ENCODE assay signal across 14 cellular contexts in genomic region chr19:40585677-40586422, GRCh38. TPM values are rescaled to one million over a fixed set of nuclear protein-coding genes. Genes with fewer than 3 reads are reported as not detected.
A peak's percentile ranks its signal among the peaks of the same experiment; 100 is the strongest.
DNase-seq lines count a peak whose midpoint lies in the region; ATAC-seq and TF ChIP-seq lines count a peak whose summit lies in the region.
"Had no signal": no experiment of that assay in that cellular context is flagged by ENCODE, and none has a peak within 500 bp of the region (broad histone marks: within the 10 kb centered on the region; RNA-seq: fewer than 3 reads in every experiment).

No MANE protein-coding gene starts in this region.

- H3K27me3 Mint-ChIP-seq in activated T-helper 17 cell treated with anti-CD3 and anti-CD28 coated beads, Interleukin-2, amount 50 U/mL, for 72 hours = no peaks in the 10 kb centered on the region

- H3K18ac ChIP-seq in IMR-90 (ENCODE audit: low read depth, low read length) (no peak overlapping the region), mesenchymal stem cell (ENCODE audit: low read depth in 1 of 2, low read length in 2 of 2) (no peak overlapping the region)

- H2BK15ac ChIP-seq in IMR-90 (ENCODE audit: low read depth, low read length) = no peak overlapping the region
- no peak overlapping the region for H2BK15ac ChIP-seq in mesenchymal stem cell (ENCODE audit: low read depth, poor library complexity, severe bottlenecking)

- TF ChIP-seq CTCF in IMR-90 (conservative IDR thresholded peaks at IDR 0.05; ENCODE audit: low read depth, low read length) (no peak), coronary artery (IDR thresholded peaks at IDR 0.05) (no peak)

- H2AK5ac ChIP-seq in IMR-90 (ENCODE audit: low read depth, low read length) = no peak overlapping the region
- H2AK5ac ChIP-seq in mesenchymal stem cell (ENCODE audit: low read length, severe bottlenecking) = no peak overlapping the region

- H3K9me3 ChIP-seq in IMR-90 (ENCODE audit: control insufficient read depth, insufficient read depth, low read length) = no peaks in the 10 kb centered on the region
- H3K9me3 ChIP-seq in mesenchymal stem cell (ENCODE audit: control insufficient read depth, low read length) = no peaks in the 10 kb centered on the region
- H3K9me3 ChIP-seq: HAP-1, right lobe of liver had no signal

- in situ Hi-C loops in IMR-90 (cut with MboI; ENCODE audit: low sequenced_read_pairs) = no loop called here

- H2AFZ ChIP-seq in IMR-90 (replicated peaks; ENCODE audit: low read length, poor library complexity) (no peak overlapping the region), mesenchymal stem cell (ENCODE audit: low read depth, low read length) (no peak overlapping the region)

- POLR2A ChIA-PET in IMR-90 (lab: Charles Lee; ENCODE audit: unreplicated experiment) = no interaction called here

- no peak overlapping the region for H2BK12ac ChIP-seq in mesenchymal stem cell (ENCODE audit: low read length in 2 of 2)

- H2BK20ac ChIP-seq in IMR-90 (ENCODE audit: low read depth, low read length) = no peak overlapping the region

- H3K9ac ChIP-seq in IMR-90 (ENCODE audit: low read depth, low read length) = no peak overlapping the region
- H3K9ac ChIP-seq in mesenchymal stem cell (ENCODE audit: low read length) = no peak overlapping the region

- no peak overlapping the region for H4K91ac ChIP-seq in IMR-90 (ENCODE audit: insufficient read depth, low read depth, low read length)
- H4K91ac ChIP-seq in mesenchymal stem cell (ENCODE audit: low read length) = no peak overlapping the region

- DNase-seq in Daoy (ENCODE audit: low read depth) (peak; percentile 85), IMR-90 (peak; percentile 44), mesenchymal stem cell (no peak), coronary artery (ENCODE audit: low spot score) (no peak), Kasumi-1 (lab: John Stamatoyannopoulos, UW) (no peak)
- DNase-seq: activated CD8-positive, alpha-beta memory T cell treated with anti-CD3 and anti-CD28 coated beads for 24 hours; midbrain; NCI-H2081; right lobe of liver; SHP77 had no signal

- H3K14ac ChIP-seq in IMR-90 (replicated peaks; ENCODE audit: low read depth, low read length) = no peak overlapping the region
- H3K14ac ChIP-seq in mesenchymal stem cell (ENCODE audit: low read length in 2 of 2) = no peak overlapping the region

- peaks cover 9% of the 10 kb centered on the region for H3K4me1 Mint-ChIP-seq in activated T-helper 17 cell treated with anti-CD3 and anti-CD28 coated beads, Interleukin-2, amount 50 U/mL, for 72 hours

- H3K27me3 ChIP-seq in IMR-90 (ENCODE audit: control insufficient read depth, insufficient read depth, low read length) (no peaks in the 10 kb centered on the region), mesenchymal stem cell (ENCODE audit: control insufficient read depth in 1 of 2, insufficient read depth in 1 of 2, low read length in 2 of 2) (no peaks in the 10 kb centered on the region)
- H3K27me3 ChIP-seq: right lobe of liver had no signal

- H2BK120ac ChIP-seq in IMR-90 (ENCODE audit: low read depth, low read length) (no peak overlapping the region), mesenchymal stem cell (ENCODE audit: low read depth, low read length) (no peak overlapping the region)

- no peak overlapping the region for H3K56ac ChIP-seq in IMR-90 (ENCODE audit: extremely low read depth, insufficient read depth, low read length)

- peaks cover 78% of the 10 kb centered on the region for H3K36me3 Mint-ChIP-seq in activated T-helper 17 cell treated with anti-CD3 and anti-CD28 coated beads, Interleukin-2, amount 50 U/mL, for 72 hours (ENCODE audit: low read depth)

- no peak for TF ChIP-seq RAD21 in IMR-90 (IDR thresholded peaks at IDR 0.05; ENCODE audit: low read length)

- H2BK5ac ChIP-seq in IMR-90 (ENCODE audit: low read depth, low read length, poor library complexity, severe bottlenecking) = no peak overlapping the region
- no peak overlapping the region for H2BK5ac ChIP-seq in mesenchymal stem cell (ENCODE audit: low read depth, low read length, poor library complexity, severe bottlenecking)

- peaks cover 4% of the 10 kb centered on the region; the same call in 1 of the 2 replicates for H3K9me1 ChIP-seq in IMR-90 (ENCODE audit: insufficient read depth, low read length)

- peak overlapping the region; percentile 66 for H3K27ac Mint-ChIP-seq in activated T-helper 17 cell treated with anti-CD3 and anti-CD28 coated beads, Interleukin-2, amount 50 U/mL, for 72 hours

- BruUV-seq in IMR-90 (replicated peaks; lab: Mats Ljungman, UMichigan) = no TSS peak

- no peak overlapping the region for H3K4me3 ChIP-seq in IMR-90 (ENCODE audit: insufficient read depth, low read depth, low read length)
- no peak overlapping the region for H3K4me3 ChIP-seq in mesenchymal stem cell (ENCODE audit: insufficient read depth in 1 of 2, low read depth in 1 of 2, low read length in 2 of 2)
- no peak overlapping the region for H3K4me3 ChIP-seq in coronary artery
- H3K4me3 ChIP-seq: HAP-1, right lobe of liver had no signal

- no peak overlapping the region for H4K5ac ChIP-seq in IMR-90 (ENCODE audit: low read depth, low read length)

- no peak overlapping the region for H3K23ac ChIP-seq in IMR-90 (ENCODE audit: low read depth, low read length)
- no peak overlapping the region for H3K23ac ChIP-seq in mesenchymal stem cell (ENCODE audit: low read length in 2 of 2)

- H3K36me3 ChIP-seq in IMR-90 (ENCODE audit: control insufficient read depth, insufficient read depth, low read length) = peaks cover 57% of the 10 kb centered on the region
- peaks cover 60 to 68% of the 10 kb centered on the region in 2 experiments for H3K36me3 ChIP-seq in mesenchymal stem cell (ENCODE audit: control insufficient read depth in 1 of 2, insufficient read depth in 2 of 2, low read depth in 1 of 2, low read length in 2 of 2)

- no peak overlapping the region for H2AK9ac ChIP-seq in IMR-90 (replicated peaks; ENCODE audit: low read depth, low read length, poor library complexity)

- WGBS in IMR-90 (ENCODE audit: extremely low coverage in 2 of 2, insufficient read length in 1 of 2), 2 experiments = 87% methylated on average over 3 of the region's 11 CpGs; no CpG with 5 or more reads in 1 of the 2 experiments
- 75% methylated on average over 10 of the region's 11 CpGs for WGBS in mesenchymal stem cell

- TF ChIP-seq POLR2A in IMR-90 (IDR thresholded peaks at IDR 0.05; ENCODE audit: low read depth, low read length) = no peak

- ATAC-seq in IMR-90 (ENCODE audit: low read depth) (no peak), HG03135 (IDR thresholded peaks at IDR 0.05; ENCODE audit: unreplicated experiment) (no peak), HG03432 (IDR thresholded peaks at IDR 0.05; ENCODE audit: unreplicated experiment) (no peak)
- peak; percentile 57 for ATAC-seq in activated T-helper 17 cell treated with anti-CD3 and anti-CD28 coated beads, Interleukin-2, amount 50 U/mL, for 72 hours (replicated peaks)

- no peak overlapping the region for H3K4me2 ChIP-seq in IMR-90 (ENCODE audit: low read depth, low read length)
- no peak overlapping the region for H3K4me2 ChIP-seq in mesenchymal stem cell (ENCODE audit: low read length, poor library complexity, severe bottlenecking)

- H4K20me1 ChIP-seq in IMR-90 (ENCODE audit: insufficient read depth, low read length) = no peaks in the 10 kb centered on the region; the same call in 1 of the 2 replicates

- H3K4ac ChIP-seq in IMR-90 (ENCODE audit: low read depth, low read length) (no peak overlapping the region), mesenchymal stem cell (ENCODE audit: low read depth in 1 of 2, low read length in 2 of 2) (no peak overlapping the region)

- H3K4me1 ChIP-seq in IMR-90 (ENCODE audit: control insufficient read depth, insufficient read depth, low read length) (no peaks in the 10 kb centered on the region), mesenchymal stem cell (ENCODE audit: control insufficient read depth, insufficient read depth, low read depth, low read length) (peaks cover 21% of the 10 kb centered on the region)
- H3K4me1 ChIP-seq: HAP-1, right lobe of liver had no signal

- intact Hi-C loops in IMR-90 (cut with micrococcal nuclease) = no loop called here

- dilution Hi-C loops in IMR-90 (cut with HindIII; ENCODE audit: low sequenced_read_pairs, unreplicated experiment) = no loop called here

- no peak overlapping the region for H3K4me3 Mint-ChIP-seq in activated T-helper 17 cell treated with anti-CD3 and anti-CD28 coated beads, Interleukin-2, amount 50 U/mL, for 72 hours

- no peaks in the 10 kb centered on the region for H3K9me3 Mint-ChIP-seq in activated T-helper 17 cell treated with anti-CD3 and anti-CD28 coated beads, Interleukin-2, amount 50 U/mL, for 72 hours

- H3K79me1 ChIP-seq in IMR-90 (ENCODE audit: low read depth in 1 of 2, low read length in 2 of 2) = peaks cover 0 to 4% of the 10 kb centered on the region in 2 experiments; a peak in 1 of 4 replicates
- H3K79me1 ChIP-seq in mesenchymal stem cell (replicated peaks; ENCODE audit: low read length, poor library complexity, severe bottlenecking) = peaks cover 9% of the 10 kb centered on the region

- CTCF ChIA-PET in IMR-90 (lab: Yijun Ruan, JAX) = no interaction called here

- H4K8ac ChIP-seq in IMR-90 (ENCODE audit: low read depth in 2 of 2, low read length in 2 of 2) = no peak overlapping the region
- H4K8ac ChIP-seq in mesenchymal stem cell (ENCODE audit: low read length) = no peak overlapping the region

- no peak overlapping the region for H3K27ac ChIP-seq in IMR-90 (ENCODE audit: insufficient read depth, low read length)
- H3K27ac ChIP-seq in mesenchymal stem cell (ENCODE audit: low read length, poor library complexity, severe bottlenecking) = peak overlapping the region; percentile 73
- no peak overlapping the region for H3K27ac ChIP-seq in coronary artery
- H3K27ac ChIP-seq: right lobe of liver had no signal

TF ChIP-seq in IMR-90, 13 proteins besides CTCF, POLR2A, EP300 and RAD21:
- TF ChIP-seq BHLHE40 (IDR thresholded peaks at IDR 0.05; ENCODE audit: low read depth, low read length) (no peak), CEBPB (IDR thresholded peaks at IDR 0.05; ENCODE audit: low read depth, low read length) (peak; percentile 87)

RNA-seq across cellular contexts. Expression of gene SHKBP1, which starts 9.2 kb away (rescaled TPM):
- 40.6 and 134 TPM in 2 replicates for total RNA-seq in Daoy (2014; rRNA removed; shearing (Covaris generic))
- total RNA-seq in IMR-90 (2012; rRNA removed) = 15.6 and 16.1 TPM in 2 replicates
- polyA plus RNA-seq in IMR-90 (2012; rRNA removed) = 94.0 and 108 TPM in 2 replicates
- 70.5 and 114 TPM in 2 replicates for polyA plus RNA-seq in IMR-90 (2012; cell fraction: cytosol; rRNA removed)
- polyA plus RNA-seq in IMR-90 (2012; cell fraction: nucleus; rRNA removed; ENCODE audit: low replicate concordance) = 124 and 239 TPM in 2 replicates
- 100 to 1,000 TPM; 113 to 126 TPM for total RNA-seq in activated T-helper 17 cell treated with anti-CD3 and anti-CD28 coated beads, Interleukin-2, amount 50 U/mL, for 72 hours
- polyA plus RNA-seq in mesenchymal stem cell (2013, experiment 1 of 2) = 112 TPM
- 108 TPM for polyA plus RNA-seq in mesenchymal stem cell (2013, experiment 2 of 2)

RNA-seq across cellular contexts. Expression of gene LTBP4, which starts 15.3 kb away (rescaled TPM):
- total RNA-seq in Daoy (2014; rRNA removed; shearing (Covaris generic)) = 16.4 and 26.0 TPM in 2 replicates
- total RNA-seq in IMR-90 (2012; rRNA removed) = 4.4 and 14.7 TPM in 2 replicates
- polyA plus RNA-seq in IMR-90 (2012; rRNA removed) = 61.6 and 70.3 TPM in 2 replicates
- 121 and 133 TPM in 2 replicates for polyA plus RNA-seq in IMR-90 (2012; cell fraction: cytosol; rRNA removed)
- 202 and 477 TPM in 2 replicates for polyA plus RNA-seq in IMR-90 (2012; cell fraction: nucleus; rRNA removed; ENCODE audit: low replicate concordance)
- 100 to 1,000 TPM; 117 to 331 TPM for total RNA-seq in activated T-helper 17 cell treated with anti-CD3 and anti-CD28 coated beads, Interleukin-2, amount 50 U/mL, for 72 hours
- 122 TPM for polyA plus RNA-seq in mesenchymal stem cell (2013, experiment 1 of 2)
- 113 TPM for polyA plus RNA-seq in mesenchymal stem cell (2013, experiment 2 of 2)

Comparison
In these comparisons a context has a peak if more than half of its experiments do, and no peak if none do; other contexts are left out.
1. DNase-seq: peak in Daoy (single experiment) and IMR-90 (single experiment); none in mesenchymal stem cell (single experiment), coronary artery (single experiment) and Kasumi-1 (0 of 2).